Comparison of ENCODE assay signal across 16 cellular contexts in the genomic region with DNA sequence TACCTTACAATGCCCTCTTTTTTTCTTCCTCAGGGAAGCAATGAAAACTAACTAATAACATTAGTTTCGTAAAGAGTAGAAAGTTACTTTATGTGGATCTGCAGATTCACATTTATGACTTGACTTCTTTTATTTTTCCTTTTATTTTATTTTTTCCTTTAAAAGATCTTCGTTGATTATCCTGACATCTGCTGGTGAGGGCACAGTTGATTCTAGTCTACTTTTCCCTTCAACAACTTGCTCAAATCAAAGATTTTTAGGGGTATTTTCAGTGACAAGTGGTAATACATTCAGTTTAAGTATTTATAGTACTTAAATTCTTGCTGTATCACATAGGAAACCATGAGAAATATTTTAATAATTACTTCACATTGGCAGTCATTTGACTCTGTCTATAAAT. TPM values are rescaled to one million over a fixed set of nuclear protein-coding genes. Genes with fewer than 3 reads are reported as not detected.
DNase-seq lines count a peak whose midpoint lies in the region; ATAC-seq and TF ChIP-seq lines count a peak whose summit lies in the region.
"Had no signal": no experiment of that assay in that cellular context is flagged by ENCODE, and none has a peak within 500 bp of the region (broad histone marks: within the 10 kb centered on the region; RNA-seq: fewer than 3 reads in every experiment).

No MANE protein-coding gene starts in this region.

- peak; percentile 32; the same call in 1 of the 2 replicates for TF ChIP-seq RAD21 in SK-N-SH (IDR thresholded peaks at IDR 0.05; ENCODE audit: low read length)

- H4K20me1 ChIP-seq in SK-N-SH (ENCODE audit: insufficient read depth) (no peaks in the 10 kb centered on the region), hepatocyte (ENCODE audit: insufficient read depth, poor library complexity, severe bottlenecking) (no peaks in the 10 kb centered on the region)

- in situ Hi-C loops in brain microvascular endothelial cell (cut with HindIII; ENCODE audit: low pct_ligation_motif_present, low sequenced_read_pairs), result no loop called here

- no peak for DNase-seq in SK-N-SH
- peak; percentile 36 for DNase-seq in brain microvascular endothelial cell
- DNase-seq in hepatocyte (ENCODE audit: low spot score), result no peak
- no peak for DNase-seq in NCI-H774 (lab: John Stamatoyannopoulos, UW)
- no peak for DNase-seq in NOMO-1 (lab: John Stamatoyannopoulos, UW; ENCODE audit: unreplicated experiment in 2 of 2)
- DNase-seq: activated CD4-positive, alpha-beta memory T cell treated with anti-CD3 and anti-CD28 coated beads for 36 hours; activated naive CD8-positive, alpha-beta T cell treated with anti-CD3 and anti-CD28 coated beads, Interleukin-2, amount 50 U/mL, for 24 hours; activated T-cell treated with anti-CD3 and anti-CD28 coated beads, Interleukin-2, amount 50 U/mL, for 72 hours; Caco-2; cortex of kidney; naive thymus-derived CD8-positive, alpha-beta T cell; SIG-M5; stimulated activated CD4-positive, alpha-beta T cell treated with anti-CD3 and anti-CD28 coated beads, Interleukin-15, amount 100 ng/mL, for 24 hours had no signal

- H3K9me2 ChIP-seq in SK-N-SH, result no peaks in the 10 kb centered on the region
- no peaks in the 10 kb centered on the region for H3K9me2 ChIP-seq in hepatocyte (replicated peaks; ENCODE audit: insufficient read depth)

- no peak overlapping the region; the same call in 1 of the 2 replicates for H2AFZ ChIP-seq in SK-N-SH (ENCODE audit: low read depth)
- no peak overlapping the region for H2AFZ ChIP-seq in hepatocyte

- CTCF ChIA-PET in SK-N-SH (lab: Yijun Ruan, JAX), result no interaction called here

- peak; percentile 57 for TF ChIP-seq CTCF in SK-N-SH (IDR thresholded peaks at IDR 0.05)
- peak; percentile 35 for TF ChIP-seq CTCF in brain microvascular endothelial cell (IDR thresholded peaks at IDR 0.05; ENCODE audit: low read depth, low read length, missing control alignments)
- peak; percentile 47 for TF ChIP-seq CTCF in hepatocyte (IDR thresholded peaks at IDR 0.05; ENCODE audit: poor library complexity)

- peaks cover 36% of the 10 kb centered on the region for H3F3A ChIP-seq in SK-N-SH (replicated peaks; ENCODE audit: insufficient read depth)

- POLR2A ChIA-PET in SK-N-SH (lab: Yijun Ruan, JAX), result no interaction called here

- H3K9me3 ChIP-seq in SK-N-SH, result no peaks in the 10 kb centered on the region
- no peaks in the 10 kb centered on the region for H3K9me3 ChIP-seq in hepatocyte (ENCODE audit: low read depth)
- H3K9me3 ChIP-seq: Caco-2 had no signal

- ATAC-seq in SK-N-SH treated with all-trans-retinoic acid at 6 μM for 48 hours, result no peak
- ATAC-seq in GM18858 (IDR thresholded peaks at IDR 0.05; ENCODE audit: unreplicated experiment), result no peak
- no peak for ATAC-seq in GM18861 (IDR thresholded peaks at IDR 0.05; ENCODE audit: unreplicated experiment)
- ATAC-seq: activated naive CD8-positive, alpha-beta T cell treated with anti-CD3 and anti-CD28 coated beads, Interleukin-2, amount 50 U/mL, for 24 hours; activated T-cell treated with anti-CD3 and anti-CD28 coated beads, Interleukin-2, amount 50 U/mL, for 72 hours; naive thymus-derived CD8-positive, alpha-beta T cell had no signal

- H3K4me2 ChIP-seq in SK-N-SH, result peak overlapping the region; percentile 96
- H3K4me2 ChIP-seq in hepatocyte, result no peak overlapping the region

- peaks cover 0 to 3% of the 10 kb centered on the region in 2 experiments for H3K36me3 ChIP-seq in SK-N-SH (replicated peaks in 1 of 2; ENCODE audit: control insufficient read depth in 1 of 2, insufficient read depth in 2 of 2, low read length in 1 of 2)
- no peaks in the 10 kb centered on the region for H3K36me3 ChIP-seq in brain microvascular endothelial cell (replicated peaks)
- H3K36me3 ChIP-seq in hepatocyte (replicated peaks; ENCODE audit: insufficient read depth, low read depth), result no peaks in the 10 kb centered on the region

- H3K4me1 ChIP-seq in SK-N-SH (ENCODE audit: control insufficient read depth in 1 of 2, insufficient read depth in 2 of 2, low read depth in 1 of 2, low read length in 1 of 2), result peaks cover 8 to 14% of the 10 kb centered on the region in 2 experiments
- H3K4me1 ChIP-seq in hepatocyte (ENCODE audit: insufficient read depth), result peaks cover 15% of the 10 kb centered on the region
- H3K4me1 ChIP-seq: Caco-2 had no signal

- H3K79me2 ChIP-seq in SK-N-SH (ENCODE audit: insufficient read depth) (peaks cover 91% of the 10 kb centered on the region), hepatocyte (no peaks in the 10 kb centered on the region)

- 42% methylated on average over 2 of the region's 2 CpGs for WGBS in SK-N-SH (ENCODE audit: low lambda C conversion rate)
- 66% methylated on average over 2 of the region's 2 CpGs for WGBS in hepatocyte (ENCODE audit: low lambda C conversion rate, missing lambda C conversion rate)

- H3K27me3 ChIP-seq in SK-N-SH (ENCODE audit: insufficient read depth) (no peaks in the 10 kb centered on the region), brain microvascular endothelial cell (replicated peaks) (no peaks in the 10 kb centered on the region), hepatocyte (peaks cover 6% of the 10 kb centered on the region)

- peak overlapping the region in 1 of 2 experiments; percentile 16; a peak in 1 of 4 replicates for H3K4me3 ChIP-seq in SK-N-SH (ENCODE audit: low read depth in 2 of 2, low read length in 1 of 2)
- no peak overlapping the region for H3K4me3 ChIP-seq in brain microvascular endothelial cell (ENCODE audit: low read depth, low read length)
- no peak overlapping the region for H3K4me3 ChIP-seq in hepatocyte

- H3K9ac ChIP-seq in SK-N-SH, result peak overlapping the region; percentile 51; the same call in 1 of the 2 replicates

- peak overlapping the region; percentile 85 to 89; a peak in 3 of 4 replicates for H3K27ac ChIP-seq in SK-N-SH (ENCODE audit: low read depth in 2 of 2, low read length in 1 of 2)
- peak overlapping the region; percentile 95 for H3K27ac ChIP-seq in brain microvascular endothelial cell
- no peak overlapping the region for H3K27ac ChIP-seq in hepatocyte

- TF ChIP-seq EP300 in SK-N-SH (IDR thresholded peaks at IDR 0.05; ENCODE audit: borderline replicate concordance in 1 of 2, low read depth in 1 of 2, low read length in 1 of 2), result no peak

TF ChIP-seq in SK-N-SH, 30 proteins besides CTCF, POLR2A, EP300 and RAD21:
- TF ChIP-seq TEAD4 (IDR thresholded peaks at IDR 0.05; ENCODE audit: borderline replicate concordance, insufficient read depth) (no peak), SMC3 (IDR thresholded peaks at IDR 0.05; ENCODE audit: low read depth, low read length) (peak; percentile 13; the same call in 1 of the 2 replicates)

TF ChIP-seq in SK-N-SH treated with all-trans-retinoic acid at 6 μM for 48 hours, 23 proteins besides CTCF, POLR2A, EP300 and RAD21:
- no peak for TF ChIP-seq CSDC2 (CRISPR knock-in tag; IDR thresholded peaks at IDR 0.05)
- TF ChIP-seq RARB (CRISPR knock-in tag; IDR thresholded peaks at IDR 0.05), result no peak
- TF ChIP-seq ISL1 (CRISPR knock-in tag; IDR thresholded peaks at IDR 0.05), result no peak
- TF ChIP-seq, protein P1, sequence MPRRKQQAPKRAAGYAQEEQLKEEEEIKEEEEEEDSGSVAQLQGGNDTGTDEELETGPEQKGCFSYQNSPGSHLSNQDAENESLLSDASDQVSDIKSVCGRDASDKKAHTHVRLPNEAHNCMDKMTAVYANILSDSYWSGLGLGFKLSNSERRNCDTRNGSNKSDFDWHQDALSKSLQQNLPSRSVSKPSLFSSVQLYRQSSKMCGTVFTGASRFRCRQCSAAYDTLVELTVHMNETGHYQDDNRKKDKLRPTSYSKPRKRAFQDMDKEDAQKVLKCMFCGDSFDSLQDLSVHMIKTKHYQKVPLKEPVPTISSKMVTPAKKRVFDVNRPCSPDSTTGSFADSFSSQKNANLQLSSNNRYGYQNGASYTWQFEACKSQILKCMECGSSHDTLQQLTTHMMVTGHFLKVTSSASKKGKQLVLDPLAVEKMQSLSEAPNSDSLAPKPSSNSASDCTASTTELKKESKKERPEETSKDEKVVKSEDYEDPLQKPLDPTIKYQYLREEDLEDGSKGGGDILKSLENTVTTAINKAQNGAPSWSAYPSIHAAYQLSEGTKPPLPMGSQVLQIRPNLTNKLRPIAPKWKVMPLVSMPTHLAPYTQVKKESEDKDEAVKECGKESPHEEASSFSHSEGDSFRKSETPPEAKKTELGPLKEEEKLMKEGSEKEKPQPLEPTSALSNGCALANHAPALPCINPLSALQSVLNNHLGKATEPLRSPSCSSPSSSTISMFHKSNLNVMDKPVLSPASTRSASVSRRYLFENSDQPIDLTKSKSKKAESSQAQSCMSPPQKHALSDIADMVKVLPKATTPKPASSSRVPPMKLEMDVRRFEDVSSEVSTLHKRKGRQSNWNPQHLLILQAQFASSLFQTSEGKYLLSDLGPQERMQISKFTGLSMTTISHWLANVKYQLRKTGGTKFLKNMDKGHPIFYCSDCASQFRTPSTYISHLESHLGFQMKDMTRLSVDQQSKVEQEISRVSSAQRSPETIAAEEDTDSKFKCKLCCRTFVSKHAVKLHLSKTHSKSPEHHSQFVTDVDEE (CRISPR knock-in tag; IDR thresholded peaks at IDR 0.05), result no peak
- TF ChIP-seq TOX (CRISPR knock-in tag; IDR thresholded peaks at IDR 0.05; ENCODE audit: borderline replicate concordance), result no peak
- no peak for TF ChIP-seq ZNF565 (CRISPR knock-in tag; conservative IDR thresholded peaks at IDR 0.05; ENCODE audit: low read depth)
- TF ChIP-seq PPARA (CRISPR knock-in tag; IDR thresholded peaks at IDR 0.05; ENCODE audit: borderline replicate concordance), result no peak
- TF ChIP-seq ZNF70 (CRISPR knock-in tag; IDR thresholded peaks at IDR 0.05), result no peak
- TF ChIP-seq ESRRG (CRISPR knock-in tag; IDR thresholded peaks at IDR 0.05), result no peak
- no peak for TF ChIP-seq BACH2 (CRISPR knock-in tag; IDR thresholded peaks at IDR 0.05; ENCODE audit: borderline replicate concordance)
TF ChIP-seq in SK-N-SH treated with all-trans-retinoic acid at 6 μM for 48 hours: peak in this region for 0.

RNA-seq across cellular contexts. Expression of a gene that starts 4.9 kb away (rescaled TPM):
- polyA plus RNA-seq in SK-N-SH (2012; rRNA removed) (51.5 and 82.9 TPM in 2 replicates), hepatocyte (18.2 and 21.1 TPM in 2 replicates)
- polyA plus RNA-seq in SK-N-SH (2012; cell fraction: cytosol; rRNA removed), result 103 and 109 TPM in 2 replicates
- polyA plus RNA-seq in SK-N-SH (2012; cell fraction: nucleus; rRNA removed), result 27.9 and 72.1 TPM in 2 replicates
- 35.6 and 42.4 TPM in 2 replicates for total RNA-seq in hepatocyte
- total RNA-seq: activated CD4-positive, alpha-beta memory T cell treated with anti-CD3 and anti-CD28 coated beads for 36 hours; activated T-cell treated with anti-CD3 and anti-CD28 coated beads, Interleukin-2, amount 50 U/mL, for 72 hours; Caco-2; naive thymus-derived CD8-positive, alpha-beta T cell had no signal
- polyA plus RNA-seq: naive thymus-derived CD8-positive, alpha-beta T cell had no signal
